12 cellular contexts compared by ENCODE assay signal in genomic region chr2:17804358-17804757, GRCh38. TPM values are rescaled to one million over a fixed set of nuclear protein-coding genes. Genes with fewer than 3 reads are reported as not detected.
DNase-seq lines count a peak whose midpoint lies in the region; ATAC-seq lines count a peak whose summit lies in the region.
"Had no signal": no experiment of that assay in that cellular context is flagged by ENCODE, and none has a peak within 500 bp of the region (broad histone marks: within the 10 kb centered on the region; RNA-seq: fewer than 3 reads in every experiment).

No MANE protein-coding gene starts in this region.

- H3K9me3 ChIP-seq in Karpas-422 (ENCODE audit: low read length) = no peaks in the 10 kb centered on the region

- no peaks in the 10 kb centered on the region for H3K36me3 Mint-ChIP-seq in activated naive CD8-positive, alpha-beta T cell treated with anti-CD3 and anti-CD28 coated beads, Interleukin-2, amount 50 U/mL, for 24 hours (ENCODE audit: low read depth)
- H3K36me3 Mint-ChIP-seq in activated naive CD8-positive, alpha-beta T cell treated with anti-CD3 and anti-CD28 coated beads for 36 hours = no peaks in the 10 kb centered on the region
- peaks cover 2 to 3% of the 10 kb centered on the region in 2 donors for H3K36me3 Mint-ChIP-seq in stimulated activated naive B cell treated with anti-CD40 and anti-IgM and Interleukin-4, amounts not matched to agents 10 μg/mL and 1 μg/mL and 100 μg/mL, for 72 hours
- H3K36me3 Mint-ChIP-seq: activated naive CD4-positive, alpha-beta T cell treated with anti-CD3 and anti-CD28 coated beads, Interleukin-2, amount 50 U/mL, for 24 hours had no signal

- no peak overlapping the region for H3K27ac Mint-ChIP-seq in activated naive CD8-positive, alpha-beta T cell treated with anti-CD3 and anti-CD28 coated beads, Interleukin-2, amount 50 U/mL, for 24 hours
- H3K27ac Mint-ChIP-seq in activated naive CD8-positive, alpha-beta T cell treated with anti-CD3 and anti-CD28 coated beads for 36 hours = no peak overlapping the region
- H3K27ac Mint-ChIP-seq in stimulated activated naive B cell treated with anti-CD40 and anti-IgM and Interleukin-4, amounts not matched to agents 10 μg/mL and 1 μg/mL and 100 μg/mL, for 72 hours = peak overlapping the region; percentile 95
- H3K27ac Mint-ChIP-seq: activated naive CD4-positive, alpha-beta T cell treated with anti-CD3 and anti-CD28 coated beads, Interleukin-2, amount 50 U/mL, for 24 hours had no signal

- no peak overlapping the region for H3K4me3 Mint-ChIP-seq in activated naive CD8-positive, alpha-beta T cell treated with anti-CD3 and anti-CD28 coated beads, Interleukin-2, amount 50 U/mL, for 24 hours
- no peak overlapping the region for H3K4me3 Mint-ChIP-seq in activated naive CD8-positive, alpha-beta T cell treated with anti-CD3 and anti-CD28 coated beads for 36 hours
- peak overlapping the region; percentile 76 to 85 for H3K4me3 Mint-ChIP-seq in stimulated activated naive B cell treated with anti-CD40 and anti-IgM and Interleukin-4, amounts not matched to agents 10 μg/mL and 1 μg/mL and 100 μg/mL, for 72 hours
- H3K4me3 Mint-ChIP-seq: activated naive CD4-positive, alpha-beta T cell treated with anti-CD3 and anti-CD28 coated beads, Interleukin-2, amount 50 U/mL, for 24 hours had no signal

- no peaks in the 10 kb centered on the region for H3K36me3 ChIP-seq in Karpas-422 (ENCODE audit: insufficient read depth, low read length)

- peaks cover 55% of the 10 kb centered on the region for H3K4me1 ChIP-seq in Karpas-422 (ENCODE audit: low read length)

- peak overlapping the region; percentile 83 for H3K4me2 ChIP-seq in Karpas-422 (ENCODE audit: low read depth, low read length, poor library complexity, severe bottlenecking)

- H3K9me2 ChIP-seq in Karpas-422 (replicated peaks; ENCODE audit: insufficient read depth, low read length) = no peaks in the 10 kb centered on the region

- peak overlapping the region; percentile 69 for H3K9ac ChIP-seq in Karpas-422 (ENCODE audit: low read length)

- peak; percentile 28 for ATAC-seq in activated naive CD8-positive, alpha-beta T cell treated with anti-CD3 and anti-CD28 coated beads, Interleukin-2, amount 50 U/mL, for 24 hours
- ATAC-seq in HG02763 (IDR thresholded peaks at IDR 0.05; ENCODE audit: unreplicated experiment) = peak; percentile 56
- peak; percentile 96 for ATAC-seq in stimulated activated naive B cell treated with anti-CD40 and anti-IgM and Interleukin-4, amounts not matched to agents 10 μg/mL and 1 μg/mL and 100 μg/mL, for 72 hours (replicated peaks)

- peaks cover 9% of the 10 kb centered on the region for H3K4me1 Mint-ChIP-seq in activated naive CD8-positive, alpha-beta T cell treated with anti-CD3 and anti-CD28 coated beads, Interleukin-2, amount 50 U/mL, for 24 hours
- peaks cover under 1% of the 10 kb centered on the region for H3K4me1 Mint-ChIP-seq in activated naive CD8-positive, alpha-beta T cell treated with anti-CD3 and anti-CD28 coated beads for 36 hours
- H3K4me1 Mint-ChIP-seq in stimulated activated naive B cell treated with anti-CD40 and anti-IgM and Interleukin-4, amounts not matched to agents 10 μg/mL and 1 μg/mL and 100 μg/mL, for 72 hours = peaks cover 50 to 89% of the 10 kb centered on the region in 2 donors
- H3K4me1 Mint-ChIP-seq: activated naive CD4-positive, alpha-beta T cell treated with anti-CD3 and anti-CD28 coated beads, Interleukin-2, amount 50 U/mL, for 24 hours had no signal

- peak overlapping the region; percentile 59 for H3K4me3 ChIP-seq in Karpas-422 (ENCODE audit: low read length)

- H4K20me1 ChIP-seq in Karpas-422 (ENCODE audit: insufficient read depth, low read depth, low read length) = no peaks in the 10 kb centered on the region

- peak overlapping the region; percentile 98 for H3K27ac ChIP-seq in Karpas-422 (ENCODE audit: low read length)

- H3K79me2 ChIP-seq in Karpas-422 (ENCODE audit: low read length) = no peaks in the 10 kb centered on the region

- H3K27me3 Mint-ChIP-seq in activated naive CD8-positive, alpha-beta T cell treated with anti-CD3 and anti-CD28 coated beads, Interleukin-2, amount 50 U/mL, for 24 hours = peaks cover 10% of the 10 kb centered on the region
- H3K27me3 Mint-ChIP-seq in activated naive CD8-positive, alpha-beta T cell treated with anti-CD3 and anti-CD28 coated beads for 36 hours = peaks cover 17% of the 10 kb centered on the region
- H3K27me3 Mint-ChIP-seq in stimulated activated naive B cell treated with anti-CD40 and anti-IgM and Interleukin-4, amounts not matched to agents 10 μg/mL and 1 μg/mL and 100 μg/mL, for 72 hours = no peaks in the 10 kb centered on the region

- no peak for DNase-seq in activated naive CD8-positive, alpha-beta T cell treated with anti-CD3 and anti-CD28 coated beads, Interleukin-2, amount 50 U/mL, for 24 hours
- DNase-seq in activated naive CD8-positive, alpha-beta T cell treated with anti-CD3 and anti-CD28 coated beads for 36 hours = no peak
- DNase-seq in Karpas-422 = peak; percentile 95
- peak; percentile 72 for DNase-seq in stimulated activated naive B cell treated with anti-CD40 and anti-IgM and Interleukin-4, amounts not matched to agents 10 μg/mL and 1 μg/mL and 100 μg/mL, for 72 hours
- no peak for DNase-seq in NCI-H1417 (lab: John Stamatoyannopoulos, UW)
- no peak for DNase-seq in HK-2 (ENCODE audit: unreplicated experiment)
- no peak for DNase-seq in hypothalamus (lab: John Stamatoyannopoulos, UW)
- DNase-seq: 8988T; stimulated activated CD8-positive, alpha-beta memory T cell treated with anti-CD3 and anti-CD28 coated beads, Interleukin-4, amount 100 ng/mL, for 48 hours had no signal

- no peaks in the 10 kb centered on the region for H3K9me3 Mint-ChIP-seq in activated naive CD8-positive, alpha-beta T cell treated with anti-CD3 and anti-CD28 coated beads, Interleukin-2, amount 50 U/mL, for 24 hours
- no peaks in the 10 kb centered on the region for H3K9me3 Mint-ChIP-seq in activated naive CD8-positive, alpha-beta T cell treated with anti-CD3 and anti-CD28 coated beads for 36 hours
- H3K9me3 Mint-ChIP-seq in stimulated activated naive B cell treated with anti-CD40 and anti-IgM and Interleukin-4, amounts not matched to agents 10 μg/mL and 1 μg/mL and 100 μg/mL, for 72 hours = no peaks in the 10 kb centered on the region
- H3K9me3 Mint-ChIP-seq: activated naive CD4-positive, alpha-beta T cell treated with anti-CD3 and anti-CD28 coated beads, Interleukin-2, amount 50 U/mL, for 24 hours had no signal

- H3K27me3 ChIP-seq in Karpas-422 (ENCODE audit: low read length) = no peaks in the 10 kb centered on the region

- no peak overlapping the region for H2AFZ ChIP-seq in Karpas-422 (ENCODE audit: low read length)

RNA-seq across cellular contexts. Expression of gene MSGN1, which starts 11.9 kb away (rescaled TPM):
- not detected for total RNA-seq in activated naive CD8-positive, alpha-beta T cell treated with anti-CD3 and anti-CD28 coated beads for 36 hours
- total RNA-seq in Karpas-422 (2014; rRNA removed; shearing (Covaris generic); ENCODE audit: low replicate concordance) = not detected in 2 replicates
- total RNA-seq: kidney epithelial cell had no signal

RNA-seq across cellular contexts. Expression of gene GEN1, which starts 50.4 kb away (rescaled TPM):
- 10 to 100 TPM; 24.1 to 26.7 TPM for total RNA-seq in activated naive CD8-positive, alpha-beta T cell treated with anti-CD3 and anti-CD28 coated beads for 36 hours
- total RNA-seq in Karpas-422 (2014; rRNA removed; shearing (Covaris generic); ENCODE audit: low replicate concordance) = 125 and 251 TPM in 2 replicates

RNA-seq across cellular contexts. Expression of gene SMC6, which starts 50.7 kb away (rescaled TPM):
- 10 to 100 TPM; 22.5 TPM for total RNA-seq in activated naive CD8-positive, alpha-beta T cell treated with anti-CD3 and anti-CD28 coated beads for 36 hours
- 28.1 and 44.2 TPM in 2 replicates for total RNA-seq in Karpas-422 (2014; rRNA removed; shearing (Covaris generic); ENCODE audit: low replicate concordance)

Comparison
In these comparisons a context has a peak if more than half of its experiments do, and no peak if none do; other contexts are left out.
1. ATAC-seq: peak in every context shown above with its lines; median percentile 96 in stimulated activated naive B cell treated with anti-CD40 and anti-IgM and Interleukin-4, amounts not matched to agents 10 μg/mL and 1 μg/mL and 100 μg/mL, for 72 hours; 56 in HG02763; 28 in activated naive CD8-positive, alpha-beta T cell treated with anti-CD3 and anti-CD28 coated beads, Interleukin-2, amount 50 U/mL, for 24 hours.
2. DNase-seq: peak in Karpas-422 (single experiment) and stimulated activated naive B cell treated with anti-CD40 and anti-IgM and Interleukin-4, amounts not matched to agents 10 μg/mL and 1 μg/mL and 100 μg/mL, for 72 hours (single experiment); none in activated naive CD8-positive, alpha-beta T cell treated with anti-CD3 and anti-CD28 coated beads, Interleukin-2, amount 50 U/mL, for 24 hours (single experiment), activated naive CD8-positive, alpha-beta T cell treated with anti-CD3 and anti-CD28 coated beads for 36 hours (single experiment), NCI-H1417 (0 of 3), HK-2 (single experiment) and hypothalamus (0 of 51).
3. H3K4me3 Mint-ChIP-seq: peak in stimulated activated naive B cell treated with anti-CD40 and anti-IgM and Interleukin-4, amounts not matched to agents 10 μg/mL and 1 μg/mL and 100 μg/mL, for 72 hours (2 of 2); none in activated naive CD8-positive, alpha-beta T cell treated with anti-CD3 and anti-CD28 coated beads, Interleukin-2, amount 50 U/mL, for 24 hours (single experiment) and activated naive CD8-positive, alpha-beta T cell treated with anti-CD3 and anti-CD28 coated beads for 36 hours (single experiment).